ENCODE assay signal across 23 cellular contexts in genomic region chr1:153368477-153368876, GRCh38. TPM values are rescaled to one million over a fixed set of nuclear protein-coding genes. Genes with fewer than 3 reads are reported as not detected.
"Had no signal": no experiment of that assay in that cellular context is flagged by ENCODE, and none has a peak within 500 bp of the region (broad histone marks: within the 10 kb centered on the region; RNA-seq: fewer than 3 reads in every experiment).

No MANE protein-coding gene starts in this region.

- H3K27me3 ChIP-seq: brain microvascular endothelial cell had no signal

- H3K9me3 Mint-ChIP-seq: activated naive CD4-positive, alpha-beta T cell treated with anti-CD3 and anti-CD28 coated beads, Interleukin-2, amount 10 ng/mL, durations not matched to agents 7 days and 5 days; activated naive CD8-positive, alpha-beta T cell treated with anti-CD3 and anti-CD28 coated beads, Interleukin-2, amount 50 U/mL, for 24 hours; activated T-cell treated with anti-CD3 and anti-CD28 coated beads, Interleukin-2, amount 50 U/mL, for 4 hours; endodermal cell had no signal

- H3K4me1 Mint-ChIP-seq: activated naive CD4-positive, alpha-beta T cell treated with anti-CD3 and anti-CD28 coated beads, Interleukin-2, amount 10 ng/mL, durations not matched to agents 7 days and 5 days; activated naive CD8-positive, alpha-beta T cell treated with anti-CD3 and anti-CD28 coated beads, Interleukin-2, amount 50 U/mL, for 24 hours; endodermal cell; nephron progenitor cell had no signal

- DNase-seq: activated CD4-positive, alpha-beta T cell treated with anti-CD3 and anti-CD28 coated beads, Interleukin-2, amount 50 U/mL, for 1 hour; activated CD8-positive, alpha-beta memory T cell treated with anti-CD3 and anti-CD28 coated beads, Interleukin-2, amount 50 U/mL, for 4 hours; activated naive CD4-positive, alpha-beta T cell treated with anti-CD3 and anti-CD28 coated beads, Interleukin-2, amount 10 ng/mL, durations not matched to agents 7 days and 5 days; activated naive CD8-positive, alpha-beta T cell treated with anti-CD3 and anti-CD28 coated beads, Interleukin-2, amount 50 U/mL, for 24 hours; activated T-cell treated with anti-CD3 and anti-CD28 coated beads, Interleukin-2, amount 50 U/mL, for 4 hours; aorta; brain microvascular endothelial cell; central memory CD4-positive, alpha-beta T cell; foreskin fibroblast; hippocampal formation; left colon; midbrain; nephron progenitor cell; occipital lobe; posterior cingulate gyrus; stimulated activated CD4-positive, alpha-beta T cell treated with anti-CD3 and anti-CD28 coated beads, Interleukin-2, amount 100 ng/mL, for 24 hours; stimulated activated naive CD8-positive, alpha-beta T cell treated with anti-CD3 and anti-CD28 coated beads, Interleukin-15, Interleukin-2, amounts not matched to agents 100 U/mL and 50 U/mL, for 24 hours; substantia nigra; T1000 had no signal

- ATAC-seq: activated CD4-positive, CD25-positive, alpha-beta regulatory T cell treated with anti-CD3 and anti-CD28 coated beads, Interleukin-2, amount 50 U/mL, for 24 hours; activated naive CD8-positive, alpha-beta T cell treated with anti-CD3 and anti-CD28 coated beads, Interleukin-2, amount 50 U/mL, for 24 hours; activated T-cell treated with anti-CD3 and anti-CD28 coated beads, Interleukin-2, amount 50 U/mL, for 4 hours; left colon; stimulated activated naive CD8-positive, alpha-beta T cell treated with anti-CD3 and anti-CD28 coated beads, Interleukin-15, Interleukin-2, amounts not matched to agents 100 U/mL and 50 U/mL, for 24 hours had no signal

- H3K4me3 Mint-ChIP-seq: activated naive CD4-positive, alpha-beta T cell treated with anti-CD3 and anti-CD28 coated beads, Interleukin-2, amount 10 ng/mL, durations not matched to agents 7 days and 5 days; activated naive CD8-positive, alpha-beta T cell treated with anti-CD3 and anti-CD28 coated beads, Interleukin-2, amount 50 U/mL, for 24 hours; activated T-cell treated with anti-CD3 and anti-CD28 coated beads, Interleukin-2, amount 50 U/mL, for 4 hours; endodermal cell; nephron progenitor cell had no signal

- H3K36me3 ChIP-seq: brain microvascular endothelial cell, tibial artery had no signal

- H3K27ac Mint-ChIP-seq: activated naive CD4-positive, alpha-beta T cell treated with anti-CD3 and anti-CD28 coated beads, Interleukin-2, amount 10 ng/mL, durations not matched to agents 7 days and 5 days; activated naive CD8-positive, alpha-beta T cell treated with anti-CD3 and anti-CD28 coated beads, Interleukin-2, amount 50 U/mL, for 24 hours; endodermal cell; nephron progenitor cell had no signal

- H3K9me3 ChIP-seq: tibial artery had no signal

- H3K4me3 ChIP-seq: tibial artery had no signal

- H3K36me3 Mint-ChIP-seq: activated naive CD4-positive, alpha-beta T cell treated with anti-CD3 and anti-CD28 coated beads, Interleukin-2, amount 10 ng/mL, durations not matched to agents 7 days and 5 days had no signal

- H3K27ac ChIP-seq: brain microvascular endothelial cell, epithelial cell of prostate, tibial artery had no signal

RNA-seq across cellular contexts. Expression of gene PGLYRP4, which starts 19.8 kb away (rescaled TPM):
- polyA plus RNA-seq: aorta had no signal

RNA-seq across cellular contexts. Expression of gene S100A7A, which starts 47.8 kb away (rescaled TPM):
- polyA plus RNA-seq: aorta had no signal
